17 cellular contexts compared by ENCODE assay signal in genomic region chr5:31573494-31573893, GRCh38. TPM values are rescaled to one million over a fixed set of nuclear protein-coding genes. Genes with fewer than 3 reads are reported as not detected.
DNase-seq lines count a peak whose midpoint lies in the region; ATAC-seq and TF ChIP-seq lines count a peak whose summit lies in the region.
"Had no signal": no experiment of that assay in that cellular context is flagged by ENCODE, and none has a peak within 500 bp of the region (broad histone marks: within the 10 kb centered on the region; RNA-seq: fewer than 3 reads in every experiment).

No MANE protein-coding gene starts in this region.

- H3K27ac Mint-ChIP-seq in activated B cell treated with CpG ODN at 0.5 μM for 24 hours, result no peak overlapping the region
- no peak overlapping the region for H3K27ac Mint-ChIP-seq in activated CD4-positive, alpha-beta T cell treated with anti-CD3 and anti-CD28 coated beads, Interleukin-2, amount 10 ng/mL, durations not matched to agents 24 days and 14 days
- H3K27ac Mint-ChIP-seq: activated T-cell treated with anti-CD3 and anti-CD28 coated beads, Interleukin-2, amount 50 U/mL, for 72 hours; stimulated activated effector memory CD8-positive, alpha-beta T cell treated with anti-CD3 and anti-CD28 coated beads, Interleukin-12 subunit alpha, Interleukin-12 subunit beta, amount 100 ng/mL, for 72 hours had no signal

- no peaks in the 10 kb centered on the region for H3K36me3 ChIP-seq in psoas muscle (ENCODE audit: insufficient read depth in 1 of 2, low read depth in 1 of 2)

- H3K4me3 Mint-ChIP-seq in activated B cell treated with CpG ODN at 0.5 μM for 24 hours, result no peak overlapping the region
- H3K4me3 Mint-ChIP-seq in activated CD4-positive, alpha-beta T cell treated with anti-CD3 and anti-CD28 coated beads, Interleukin-2, amount 10 ng/mL, durations not matched to agents 24 days and 14 days, result no peak overlapping the region
- H3K4me3 Mint-ChIP-seq: activated T-cell treated with anti-CD3 and anti-CD28 coated beads, Interleukin-2, amount 50 U/mL, for 72 hours; stimulated activated effector memory CD8-positive, alpha-beta T cell treated with anti-CD3 and anti-CD28 coated beads, Interleukin-12 subunit alpha, Interleukin-12 subunit beta, amount 100 ng/mL, for 72 hours had no signal

- no peak for TF ChIP-seq CTCF in activated B cell treated with CpG ODN at 0.5 μM for 24 hours (IDR thresholded peaks at IDR 0.05)
- no peak for TF ChIP-seq CTCF in psoas muscle (IDR thresholded peaks at IDR 0.05)

- H3K27me3 ChIP-seq in psoas muscle (ENCODE audit: insufficient read depth in 3 of 3, low read length in 2 of 3), result no peaks in the 10 kb centered on the region

- DNase-seq in activated B cell treated with CpG ODN at 0.5 μM for 24 hours, result no peak
- DNase-seq in psoas muscle, result no peak
- no peak for DNase-seq in activated CD4-positive, CD25-positive, alpha-beta regulatory T cell (lab: John Stamatoyannopoulos, UW)
- DNase-seq in SKM-1 (lab: John Stamatoyannopoulos, UW; ENCODE audit: unreplicated experiment), result no peak
- DNase-seq in activated CD4-positive, alpha-beta T cell treated with anti-CD3 and anti-CD28 coated beads, Interleukin-2, amount 10 ng/mL, durations not matched to agents 24 days and 14 days, result no peak
- DNase-seq: activated T-cell treated with anti-CD3 and anti-CD28 coated beads, Interleukin-2, amount 50 U/mL, for 72 hours; amniotic stem cell; DMS 273 treated with DMSO at 0.1 percent for 48 hours; hippocampal formation; NCI-H1694 treated with DMSO at 0.1 percent for 48 hours; stimulated activated CD4-positive, alpha-beta T cell treated with anti-CD3 and anti-CD28 coated beads, Interleukin-4, amount 100 ng/mL, for 24 hours had no signal

- H3K4me1 ChIP-seq in psoas muscle, result no peaks in the 10 kb centered on the region

- POLR2A ChIA-PET in activated B cell treated with CpG ODN at 0.5 μM for 24 hours (lab: Charles Lee), result no interaction called here

- intact Hi-C loops in activated B cell treated with CpG ODN at 0.5 μM for 24 hours (cut with micrococcal nuclease), result no loop called here
- intact Hi-C loops in psoas muscle (cut with DNase I), result no loop called here
- intact Hi-C loops in activated CD4-positive, alpha-beta T cell treated with anti-CD3 and anti-CD28 coated beads, Interleukin-2, amount 10 ng/mL, durations not matched to agents 24 days and 14 days (cut with micrococcal nuclease), result no loop called here

- H3K4me3 ChIP-seq in psoas muscle, result no peak overlapping the region

- peaks cover 6% of the 10 kb centered on the region for H3K4me1 Mint-ChIP-seq in activated B cell treated with CpG ODN at 0.5 μM for 24 hours
- H3K4me1 Mint-ChIP-seq in activated CD4-positive, alpha-beta T cell treated with anti-CD3 and anti-CD28 coated beads, Interleukin-2, amount 10 ng/mL, durations not matched to agents 24 days and 14 days, result no peaks in the 10 kb centered on the region
- H3K4me1 Mint-ChIP-seq: stimulated activated effector memory CD8-positive, alpha-beta T cell treated with anti-CD3 and anti-CD28 coated beads, Interleukin-12 subunit alpha, Interleukin-12 subunit beta, amount 100 ng/mL, for 72 hours had no signal

- no peaks in the 10 kb centered on the region for H3K9me3 ChIP-seq in psoas muscle

- ATAC-seq in GM18519 (IDR thresholded peaks at IDR 0.05; ENCODE audit: low FRiP score, unreplicated experiment), result peak; percentile 95
- ATAC-seq in GM21447 (IDR thresholded peaks at IDR 0.05; ENCODE audit: unreplicated experiment), result peak; percentile 76
- ATAC-seq in HG02973 (IDR thresholded peaks at IDR 0.05; ENCODE audit: unreplicated experiment), result peak; percentile 89
- peak; percentile 69 for ATAC-seq in activated B cell treated with CpG ODN at 0.5 μM for 24 hours (ENCODE audit: low read depth)
- ATAC-seq in psoas muscle, result no peak
- ATAC-seq: activated T-cell treated with anti-CD3 and anti-CD28 coated beads, Interleukin-2, amount 50 U/mL, for 72 hours; left lobe of liver; sciatic nerve; stimulated activated effector memory CD8-positive, alpha-beta T cell treated with anti-CD3 and anti-CD28 coated beads, Interleukin-12 subunit alpha, Interleukin-12 subunit beta, amount 100 ng/mL, for 72 hours had no signal

- 90 to 92% (median 91%) methylated on average over 6 of the region's 6 CpGs for WGBS in psoas muscle, 3 donors

- no peak overlapping the region for H3K27ac ChIP-seq in psoas muscle

- no peaks in the 10 kb centered on the region for H3K9me3 Mint-ChIP-seq in activated B cell treated with CpG ODN at 0.5 μM for 24 hours
- no peaks in the 10 kb centered on the region for H3K9me3 Mint-ChIP-seq in activated CD4-positive, alpha-beta T cell treated with anti-CD3 and anti-CD28 coated beads, Interleukin-2, amount 10 ng/mL, durations not matched to agents 24 days and 14 days
- H3K9me3 Mint-ChIP-seq: stimulated activated effector memory CD8-positive, alpha-beta T cell treated with anti-CD3 and anti-CD28 coated beads, Interleukin-12 subunit alpha, Interleukin-12 subunit beta, amount 100 ng/mL, for 72 hours had no signal

- CTCF ChIA-PET in activated B cell treated with CpG ODN at 0.5 μM for 24 hours (lab: Charles Lee), result no interaction called here

- peaks cover 29% of the 10 kb centered on the region for H3K27me3 Mint-ChIP-seq in activated B cell treated with CpG ODN at 0.5 μM for 24 hours
- H3K27me3 Mint-ChIP-seq in activated CD4-positive, alpha-beta T cell treated with anti-CD3 and anti-CD28 coated beads, Interleukin-2, amount 10 ng/mL, durations not matched to agents 24 days and 14 days, result peaks cover 20% of the 10 kb centered on the region

- no peaks in the 10 kb centered on the region for H3K36me3 Mint-ChIP-seq in activated B cell treated with CpG ODN at 0.5 μM for 24 hours (ENCODE audit: low read depth)
- no peaks in the 10 kb centered on the region for H3K36me3 Mint-ChIP-seq in activated CD4-positive, alpha-beta T cell treated with anti-CD3 and anti-CD28 coated beads, Interleukin-2, amount 10 ng/mL, durations not matched to agents 24 days and 14 days (ENCODE audit: low read depth)
- H3K36me3 Mint-ChIP-seq: stimulated activated effector memory CD8-positive, alpha-beta T cell treated with anti-CD3 and anti-CD28 coated beads, Interleukin-12 subunit alpha, Interleukin-12 subunit beta, amount 100 ng/mL, for 72 hours had no signal

RNA-seq across cellular contexts. Expression of gene C5orf22, which starts 41.4 kb away (rescaled TPM):
- total RNA-seq in activated B cell treated with CpG ODN at 0.5 μM for 24 hours (27.0 and 27.1 TPM in 2 replicates), psoas muscle (10 to 100 TPM; 20.6 to 32.4 (median 27.0) TPM)
- polyA plus RNA-seq in psoas muscle, result 10 to 100 TPM; 14.9 to 29.7 (median 23.9) TPM
- total RNA-seq in activated CD4-positive, alpha-beta T cell treated with anti-CD3 and anti-CD28 coated beads, Interleukin-2, amount 10 ng/mL, durations not matched to agents 24 days and 14 days, result 34.2 and 37.7 TPM in 2 replicates

RNA-seq across cellular contexts. Expression of gene DROSHA, which starts 41.6 kb away (rescaled TPM):
- 53.8 and 59.8 TPM in 2 replicates for total RNA-seq in activated B cell treated with CpG ODN at 0.5 μM for 24 hours
- 10 to 100 TPM; 23.8 to 36.2 (median 31.5) TPM for total RNA-seq in psoas muscle
- polyA plus RNA-seq in psoas muscle, result 10 to 100 TPM; 18.2 to 50.5 (median 22.5) TPM
- 86.5 and 88.7 TPM in 2 replicates for total RNA-seq in activated CD4-positive, alpha-beta T cell treated with anti-CD3 and anti-CD28 coated beads, Interleukin-2, amount 10 ng/mL, durations not matched to agents 24 days and 14 days

Comparison
In these comparisons a context has a peak if more than half of its experiments do, and no peak if none do; other contexts are left out.
1. ATAC-seq: peak in GM18519 (single experiment), GM21447 (single experiment), HG02973 (single experiment) and activated B cell treated with CpG ODN at 0.5 μM for 24 hours (single experiment); none in psoas muscle (0 of 4).